Comparison of ENCODE assay signal across 8 cellular contexts in the genomic region with DNA sequence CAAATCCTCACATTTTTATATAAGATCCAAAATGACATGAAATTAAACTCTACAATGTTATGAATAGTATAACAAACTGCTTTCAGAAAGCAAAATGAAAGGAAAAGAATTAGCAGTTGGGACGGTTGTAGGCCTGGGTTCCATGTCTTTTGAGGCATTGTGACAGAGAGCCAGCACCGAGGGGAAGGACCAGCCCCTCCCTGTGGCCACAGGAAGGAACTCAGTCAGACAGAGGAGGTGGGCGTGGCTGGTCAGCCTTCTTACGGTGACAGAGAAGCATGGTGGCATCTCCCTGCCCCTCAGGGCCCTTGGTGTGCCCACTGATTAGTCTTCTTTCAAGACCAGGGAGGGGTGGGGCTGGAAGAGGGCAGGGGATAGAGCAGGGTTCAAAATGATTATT. TPM values are rescaled to one million over a fixed set of nuclear protein-coding genes. Genes with fewer than 3 reads are reported as not detected.
A peak's percentile ranks its signal among the peaks of the same experiment; 100 is the strongest.
DNase-seq lines count a peak whose midpoint lies in the region; ATAC-seq and TF ChIP-seq lines count a peak whose summit lies in the region.

No MANE protein-coding gene starts in this region.

- H3K36me3 ChIP-seq in BE2C, result no peaks in the 10 kb centered on the region
- H3K36me3 ChIP-seq in effector memory CD4-positive, alpha-beta T cell (ENCODE audit: control insufficient read depth, insufficient read depth, low read length), result peaks cover 34% of the 10 kb centered on the region

- H3K4me3 Mint-ChIP-seq in IgD-negative memory B cell (peak overlapping the region in 3 of 4 donors; percentile 32 to 63 (median 45)), nephron (no peak overlapping the region), mesothelial cell of epicardium (no peak overlapping the region)
- peak overlapping the region; percentile 40 for H3K4me3 Mint-ChIP-seq in T-helper 2 cell treated with Interferon-gamma antibody and Interleukin-4, amounts not matched to agents 5 μg/mL and 100 μg/mL, for 36 hours

- H3K27me3 ChIP-seq in BE2C, result no peaks in the 10 kb centered on the region
- no peaks in the 10 kb centered on the region for H3K27me3 ChIP-seq in effector memory CD4-positive, alpha-beta T cell (replicated peaks; ENCODE audit: control insufficient read depth, insufficient read depth, low read length, poor library complexity, severe bottlenecking)

- H3K27me3 Mint-ChIP-seq in IgD-negative memory B cell (no peaks in the 10 kb centered on the region), nephron (ENCODE audit: low read depth) (peaks cover 3% of the 10 kb centered on the region), mesothelial cell of epicardium (ENCODE audit: low read depth) (no peaks in the 10 kb centered on the region)
- no peaks in the 10 kb centered on the region for H3K27me3 Mint-ChIP-seq in T-helper 2 cell treated with Interferon-gamma antibody and Interleukin-4, amounts not matched to agents 5 μg/mL and 100 μg/mL, for 36 hours (ENCODE audit: low read depth)

- H3K27ac Mint-ChIP-seq in IgD-negative memory B cell (no peak overlapping the region), nephron (no peak overlapping the region), mesothelial cell of epicardium (no peak overlapping the region)
- peak overlapping the region; percentile 26 for H3K27ac Mint-ChIP-seq in T-helper 2 cell treated with Interferon-gamma antibody and Interleukin-4, amounts not matched to agents 5 μg/mL and 100 μg/mL, for 36 hours

- H3K9me3 ChIP-seq in BE2C, result no peaks in the 10 kb centered on the region
- H3K9me3 ChIP-seq in effector memory CD4-positive, alpha-beta T cell (ENCODE audit: control insufficient read depth, low read length), result no peaks in the 10 kb centered on the region

- H3K36me3 Mint-ChIP-seq in IgD-negative memory B cell (peaks cover 2% of the 10 kb centered on the region), nephron (ENCODE audit: low read depth) (peaks cover 18% of the 10 kb centered on the region), mesothelial cell of epicardium (peaks cover 9% of the 10 kb centered on the region)
- H3K36me3 Mint-ChIP-seq in T-helper 2 cell treated with Interferon-gamma antibody and Interleukin-4, amounts not matched to agents 5 μg/mL and 100 μg/mL, for 36 hours (ENCODE audit: low read depth), result peaks cover 37% of the 10 kb centered on the region

- peak overlapping the region; percentile 58 for H3K27ac ChIP-seq in effector memory CD4-positive, alpha-beta T cell (ENCODE audit: insufficient read depth, low read length, poor library complexity, severe bottlenecking)

- H3K4me1 Mint-ChIP-seq in IgD-negative memory B cell (peaks cover 12 to 15% (median 13%) of the 10 kb centered on the region in 3 donors), nephron (peaks cover 13% of the 10 kb centered on the region), mesothelial cell of epicardium (peaks cover 21% of the 10 kb centered on the region)
- peaks cover 38% of the 10 kb centered on the region for H3K4me1 Mint-ChIP-seq in T-helper 2 cell treated with Interferon-gamma antibody and Interleukin-4, amounts not matched to agents 5 μg/mL and 100 μg/mL, for 36 hours (ENCODE audit: low read depth)

- ATAC-seq in GM18858 (IDR thresholded peaks at IDR 0.05; ENCODE audit: unreplicated experiment), result peak; percentile 63

- peak; percentile 73 for TF ChIP-seq CTCF in BE2C (IDR thresholded peaks at IDR 0.05; ENCODE audit: low read depth, low read length)
- TF ChIP-seq CTCF in nephron (IDR thresholded peaks at IDR 0.05; ENCODE audit: unreplicated experiment in 3 of 3), result peak in 2 of 3 experiments; percentile 21 to 32
- no peak for TF ChIP-seq CTCF in mesothelial cell of epicardium (IDR thresholded peaks at IDR 0.05; ENCODE audit: unreplicated experiment)

- H3K9me3 Mint-ChIP-seq in IgD-negative memory B cell (no peaks in the 10 kb centered on the region), nephron (no peaks in the 10 kb centered on the region), mesothelial cell of epicardium (no peaks in the 10 kb centered on the region)
- H3K9me3 Mint-ChIP-seq in T-helper 2 cell treated with Interferon-gamma antibody and Interleukin-4, amounts not matched to agents 5 μg/mL and 100 μg/mL, for 36 hours, result no peaks in the 10 kb centered on the region

- DNase-seq in BE2C (peak; percentile 78), DMS153 treated with DMSO at 0.1 percent for 48 hours (lab: John Stamatoyannopoulos, UW; ENCODE audit: unreplicated experiment) (no peak), mesothelial cell of epicardium (ENCODE audit: low spot score in 2 of 2, unreplicated experiment in 2 of 2) (no peak)
- peak; percentile 26 for DNase-seq in T-helper 2 cell treated with Interferon-gamma antibody and Interleukin-4, amounts not matched to agents 5 μg/mL and 100 μg/mL, for 36 hours (ENCODE audit: low spot score)
- DNase-seq in effector memory CD4-positive, alpha-beta T cell, result peak; percentile 15 to 38 (median 25)

- H3K4me1 ChIP-seq in BE2C, result no peaks in the 10 kb centered on the region
- H3K4me1 ChIP-seq in effector memory CD4-positive, alpha-beta T cell (ENCODE audit: control insufficient read depth, insufficient read depth, low read length, poor library complexity, severe bottlenecking), result peaks cover 61% of the 10 kb centered on the region

- H3K4me3 ChIP-seq in BE2C (ENCODE audit: low read depth, low read length), result no peak overlapping the region
- no peak overlapping the region for H3K4me3 ChIP-seq in effector memory CD4-positive, alpha-beta T cell (ENCODE audit: insufficient read depth, low read depth, low read length, poor library complexity, severe bottlenecking)

RNA-seq across cellular contexts. Expression of gene ZNF319, which starts 5.7 kb away (rescaled TPM):
- 7.1 TPM for polyA plus RNA-seq in BE2C (2012; ENCODE audit: insufficient read depth, insufficient read length, low read depth)
- 11.0 TPM for polyA plus RNA-seq in IgD-negative memory B cell
- 13.5 to 16.5 TPM (median 15.0 TPM) in 3 replicates for total RNA-seq in mesothelial cell of epicardium

RNA-seq across cellular contexts. Expression of gene USB1, which starts 6.4 kb away (rescaled TPM):
- polyA plus RNA-seq in BE2C (2012; ENCODE audit: insufficient read depth, insufficient read length, low read depth), result 40.6 TPM
- polyA plus RNA-seq in IgD-negative memory B cell, result 29.3 TPM
- 34.5 to 38.3 TPM (median 36.3 TPM) in 3 replicates for total RNA-seq in mesothelial cell of epicardium

RNA-seq across cellular contexts. Expression of gene CNGB1, which starts 23.9 kb away (rescaled TPM):
- polyA plus RNA-seq in BE2C (2012; ENCODE audit: insufficient read depth, insufficient read length, low read depth), result 3.8 TPM
- polyA plus RNA-seq in IgD-negative memory B cell, result not detected
- 0.07 to 0.27 TPM (median 0.14 TPM) in 3 replicates for total RNA-seq in mesothelial cell of epicardium

RNA-seq across cellular contexts. Expression of gene MMP15, which starts 30.8 kb away (rescaled TPM):
- 49.0 TPM for polyA plus RNA-seq in BE2C (2012; ENCODE audit: insufficient read depth, insufficient read length, low read depth)
- polyA plus RNA-seq in IgD-negative memory B cell, result not detected
- 16.2 to 17.8 TPM (median 16.3 TPM) in 3 replicates for total RNA-seq in mesothelial cell of epicardium

Comparison
In these comparisons a context has a peak if more than half of its experiments do, and no peak if none do; other contexts are left out.
1. DNase-seq: peak in BE2C (single experiment), T-helper 2 cell treated with Interferon-gamma antibody and Interleukin-4, amounts not matched to agents 5 μg/mL and 100 μg/mL, for 36 hours (single experiment) and effector memory CD4-positive, alpha-beta T cell (3 of 3); none in DMS153 treated with DMSO at 0.1 percent for 48 hours (single experiment) and mesothelial cell of epicardium (0 of 2).
2. H3K4me3 Mint-ChIP-seq: peak in IgD-negative memory B cell (3 of 4) and T-helper 2 cell treated with Interferon-gamma antibody and Interleukin-4, amounts not matched to agents 5 μg/mL and 100 μg/mL, for 36 hours (single experiment); none in nephron (0 of 3) and mesothelial cell of epicardium (single experiment).